1 cellular context compared by ENCODE assay signal in genomic region chr1:111719135-111719534, GRCh38.
TF ChIP-seq lines count a peak whose summit lies in the region.

No MANE protein-coding gene starts in this region.

TF ChIP-seq in GM12878, 131 proteins besides CTCF, POLR2A, EP300 and RAD21:
- TF ChIP-seq POLR2AphosphoS5 (IDR thresholded peaks at IDR 0.05; ENCODE audit: low read length) (peak; percentile 52), NBN (IDR thresholded peaks at IDR 0.05) (no peak)
